ENCODE assay signal across 16 cellular contexts in the genomic region with DNA sequence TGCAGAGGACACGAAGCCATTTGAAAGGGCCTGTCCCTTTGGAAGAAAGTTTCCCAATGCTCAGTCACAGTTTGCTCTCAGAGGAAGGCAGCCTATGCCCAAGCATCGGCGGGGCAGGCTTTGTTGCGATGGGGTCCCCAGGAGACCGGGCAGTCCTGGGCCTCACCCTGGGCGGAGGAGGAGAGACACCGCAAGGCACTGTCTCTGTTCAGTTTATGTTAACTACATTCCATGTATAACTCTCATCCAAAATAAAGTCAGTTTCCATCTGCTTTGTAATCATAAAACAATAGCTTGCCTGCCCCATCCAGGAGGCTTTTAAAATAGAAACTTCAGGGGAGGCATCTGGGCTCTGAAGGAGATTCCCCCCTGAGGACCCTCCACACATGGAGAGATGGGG.
A peak's percentile ranks its signal among the peaks of the same experiment; 100 is the strongest.
DNase-seq lines count a peak whose midpoint lies in the region; ATAC-seq and TF ChIP-seq lines count a peak whose summit lies in the region.
"Had no signal": no experiment of that assay in that cellular context is flagged by ENCODE, and none has a peak within 500 bp of the region (broad histone marks: within the 10 kb centered on the region; RNA-seq: fewer than 3 reads in every experiment).

No MANE protein-coding gene starts in this region.

- no peaks in the 10 kb centered on the region for H3K9me3 Mint-ChIP-seq in activated CD8-positive, alpha-beta T cell treated with anti-CD3 and anti-CD28 coated beads for 36 hours
- H3K9me3 Mint-ChIP-seq in stimulated activated naive CD8-positive, alpha-beta T cell treated with anti-CD3 and anti-CD28 coated beads, Interleukin-15, Interleukin-2, amounts not matched to agents 100 ng/mL and 50 ng/mL, for 24 hours, result no peaks in the 10 kb centered on the region
- H3K9me3 Mint-ChIP-seq: activated CD4-positive, alpha-beta memory T cell treated with anti-CD3 and anti-CD28 coated beads, Interleukin-2, amount 10 ng/mL, durations not matched to agents 7 days and 5 days had no signal

- intact Hi-C loops in activated CD8-positive, alpha-beta T cell treated with anti-CD3 and anti-CD28 coated beads for 36 hours (cut with micrococcal nuclease), result no loop called here
- intact Hi-C loops in testis (cut with DNase I; ENCODE audit: low total_unique reads), result no loop called here

- no peaks in the 10 kb centered on the region for H3K27me3 Mint-ChIP-seq in activated CD8-positive, alpha-beta T cell treated with anti-CD3 and anti-CD28 coated beads for 36 hours
- H3K27me3 Mint-ChIP-seq in stimulated activated naive CD8-positive, alpha-beta T cell treated with anti-CD3 and anti-CD28 coated beads, Interleukin-15, Interleukin-2, amounts not matched to agents 100 ng/mL and 50 ng/mL, for 24 hours, result no peaks in the 10 kb centered on the region
- H3K27me3 Mint-ChIP-seq: activated CD4-positive, alpha-beta memory T cell treated with anti-CD3 and anti-CD28 coated beads, Interleukin-2, amount 10 ng/mL, durations not matched to agents 7 days and 5 days had no signal

- DNase-seq in EH (ENCODE audit: low read depth) (peak; percentile 50), fibroblast of the aortic adventitia (ENCODE audit: low read depth) (peak; percentile 15), testis (no peak), DMS53 (lab: John Stamatoyannopoulos, UW) (no peak), NOMO-1 treated with dmso at 0.1 percent for 144 hours (lab: John Stamatoyannopoulos, UW; ENCODE audit: unreplicated experiment) (no peak)
- no peak for DNase-seq in activated CD8-positive, alpha-beta T cell treated with anti-CD3 and anti-CD28 coated beads for 36 hours
- DNase-seq: DMS79, NCI-H1105 treated with DMSO at 0.1 percent for 48 hours, NCI-H2171, SW 1271 had no signal

- no peaks in the 10 kb centered on the region for H3K9me3 ChIP-seq in testis
- H3K9me3 ChIP-seq: neutrophil, right lobe of liver had no signal

- H3K36me3 Mint-ChIP-seq in activated CD8-positive, alpha-beta T cell treated with anti-CD3 and anti-CD28 coated beads for 36 hours (ENCODE audit: low read depth), result peaks cover 4% of the 10 kb centered on the region
- H3K36me3 Mint-ChIP-seq in stimulated activated naive CD8-positive, alpha-beta T cell treated with anti-CD3 and anti-CD28 coated beads, Interleukin-15, Interleukin-2, amounts not matched to agents 100 ng/mL and 50 ng/mL, for 24 hours (ENCODE audit: low read depth), result peaks cover 4% of the 10 kb centered on the region

- ATAC-seq in activated CD8-positive, alpha-beta T cell treated with anti-CD3 and anti-CD28 coated beads for 36 hours, result no peak
- ATAC-seq: HCT116 had no signal

- peaks cover 13% of the 10 kb centered on the region for H3K4me1 ChIP-seq in testis
- H3K4me1 ChIP-seq: right lobe of liver had no signal

- H3K4me1 Mint-ChIP-seq in activated CD8-positive, alpha-beta T cell treated with anti-CD3 and anti-CD28 coated beads for 36 hours (ENCODE audit: low read depth), result peaks cover 35% of the 10 kb centered on the region
- H3K4me1 Mint-ChIP-seq in stimulated activated naive CD8-positive, alpha-beta T cell treated with anti-CD3 and anti-CD28 coated beads, Interleukin-15, Interleukin-2, amounts not matched to agents 100 ng/mL and 50 ng/mL, for 24 hours (ENCODE audit: low read depth), result peaks cover 53% of the 10 kb centered on the region

- TF ChIP-seq CTCF in activated CD8-positive, alpha-beta T cell treated with anti-CD3 and anti-CD28 coated beads for 36 hours (IDR thresholded peaks at IDR 0.05), result no peak
- no peak for TF ChIP-seq CTCF in fibroblast of the aortic adventitia (IDR thresholded peaks at IDR 0.05; ENCODE audit: insufficient read depth, low read length)
- no peak for TF ChIP-seq CTCF in testis (IDR thresholded peaks at IDR 0.05)

- H3K36me3 ChIP-seq in testis (ENCODE audit: low read depth, missing control alignments), result no peaks in the 10 kb centered on the region
- H3K36me3 ChIP-seq: neutrophil, right lobe of liver had no signal

- peak overlapping the region; percentile 74 for H3K27ac Mint-ChIP-seq in activated CD8-positive, alpha-beta T cell treated with anti-CD3 and anti-CD28 coated beads for 36 hours
- H3K27ac Mint-ChIP-seq in stimulated activated naive CD8-positive, alpha-beta T cell treated with anti-CD3 and anti-CD28 coated beads, Interleukin-15, Interleukin-2, amounts not matched to agents 100 ng/mL and 50 ng/mL, for 24 hours, result peak overlapping the region; percentile 76
- H3K27ac Mint-ChIP-seq: activated CD4-positive, alpha-beta memory T cell treated with anti-CD3 and anti-CD28 coated beads, Interleukin-2, amount 10 ng/mL, durations not matched to agents 7 days and 5 days had no signal

- TF ChIP-seq POLR2A in testis (IDR thresholded peaks at IDR 0.05), result no peak

- no peak overlapping the region for H3K4me3 Mint-ChIP-seq in activated CD8-positive, alpha-beta T cell treated with anti-CD3 and anti-CD28 coated beads for 36 hours
- no peak overlapping the region for H3K4me3 Mint-ChIP-seq in stimulated activated naive CD8-positive, alpha-beta T cell treated with anti-CD3 and anti-CD28 coated beads, Interleukin-15, Interleukin-2, amounts not matched to agents 100 ng/mL and 50 ng/mL, for 24 hours
- H3K4me3 Mint-ChIP-seq: activated CD4-positive, alpha-beta memory T cell treated with anti-CD3 and anti-CD28 coated beads, Interleukin-2, amount 10 ng/mL, durations not matched to agents 7 days and 5 days had no signal

- 92% methylated on average over 7 of the region's 7 CpGs for whole genome bisulfite sequencing in testis, 2 donors

- H3K27me3 ChIP-seq in testis, result no peaks in the 10 kb centered on the region
- H3K27me3 ChIP-seq: neutrophil, right lobe of liver had no signal

- no peak overlapping the region for H3K27ac ChIP-seq in testis
- H3K27ac ChIP-seq: C4-2B, neutrophil, right lobe of liver had no signal

- CTCF ChIA-PET in activated CD8-positive, alpha-beta T cell treated with anti-CD3 and anti-CD28 coated beads for 36 hours (lab: Charles Lee), result interaction anchor here (0.8 to 2.8 kb wide), 17 partner anchors 11 to 149 kb away, joined by 3 to 19 read pairs (median 4); no protein-coding TSS in a partner anchor

- POLR2A ChIA-PET in activated CD8-positive, alpha-beta T cell treated with anti-CD3 and anti-CD28 coated beads for 36 hours (lab: Charles Lee), result interaction anchor here (0.6 to 1.0 kb wide), 2 partner anchors 58 to 487 kb away, joined by 3 read pairs; no protein-coding TSS in a partner anchor

- H3K4me3 ChIP-seq in fibroblast of the aortic adventitia (ENCODE audit: low read depth, low read length) (no peak overlapping the region), testis (no peak overlapping the region)
- H3K4me3 ChIP-seq: right lobe of liver had no signal

Comparison
In these comparisons a context has a peak if more than half of its experiments do, and no peak if none do; other contexts are left out.
1. DNase-seq: peak in EH (single experiment) and fibroblast of the aortic adventitia (single experiment); none in activated CD8-positive, alpha-beta T cell treated with anti-CD3 and anti-CD28 coated beads for 36 hours (single experiment), testis (single experiment), DMS53 (single experiment) and NOMO-1 treated with dmso at 0.1 percent for 144 hours (single experiment).